In genomic region chr4:102623622-102624021, GRCh38 we compare ENCODE assay signal across 9 cellular contexts.
DNase-seq lines count a peak whose midpoint lies in the region; ATAC-seq and TF ChIP-seq lines count a peak whose summit lies in the region.
"Had no signal": no experiment of that assay in that cellular context is flagged by ENCODE, and none has a peak within 500 bp of the region (broad histone marks: within the 10 kb centered on the region; RNA-seq: fewer than 3 reads in every experiment).

No MANE protein-coding gene starts in this region.

- no peak overlapping the region for H3K4me2 ChIP-seq in H9 (ENCODE audit: insufficient read depth, insufficient read length, low read length)

- no peaks in the 10 kb centered on the region for H3K23me2 ChIP-seq in H9 (ENCODE audit: insufficient read length, low read depth, low read length, poor library complexity, severe bottlenecking)

- H3K18ac ChIP-seq in H9 (ENCODE audit: insufficient read length, low read depth, low read length) = no peak overlapping the region

- no peak overlapping the region for H3T11ph ChIP-seq in H9 (ENCODE audit: low read length)

- H3K27me3 ChIP-seq in BJ (ENCODE audit: control insufficient read depth, insufficient read depth, low read length) (no peaks in the 10 kb centered on the region), H9 (ENCODE audit: insufficient read depth, low read length) (no peaks in the 10 kb centered on the region), heart right ventricle (no peaks in the 10 kb centered on the region)

- no peaks in the 10 kb centered on the region for H3K79me2 ChIP-seq in H9 (ENCODE audit: insufficient read depth, low read length)

- WGBS in H9 (ENCODE audit: extremely low coverage, insufficient read length, low lambda C conversion rate) = no CpG with 5 or more reads among the region's 5 CpGs
- WGBS in heart right ventricle, 2 donors = 69% methylated on average over 5 of the region's 5 CpGs

- H2BK120ac ChIP-seq in H9 (ENCODE audit: low read depth, low read length, poor library complexity, severe bottlenecking) = no peak overlapping the region

- H4K20me1 ChIP-seq in H9 (ENCODE audit: control insufficient read depth, insufficient read depth, insufficient read length) = no peaks in the 10 kb centered on the region

- H3K9me3 Mint-ChIP-seq in H9 = no peaks in the 10 kb centered on the region; a peak in 2 of 5 replicates

- no peak overlapping the region for H4K5ac ChIP-seq in H9 (ENCODE audit: insufficient read length, low read depth, low read length)

- H3K27ac ChIP-seq in H9 (ENCODE audit: insufficient read length, low read depth, low read length) (no peak overlapping the region), heart right ventricle (no peak overlapping the region)

- in situ Hi-C loops in SK-MEL-5 (cut with HindIII; ENCODE audit: low pct_unique_long_range_greater_than_20kb, low sequenced_read_pairs) = no loop called here

- no peak overlapping the region for H2AK5ac ChIP-seq in H9 (ENCODE audit: insufficient read length, low read length)

- no peak overlapping the region for H3K4ac ChIP-seq in H9 (ENCODE audit: low read depth, low read length)

- H3K36me3 ChIP-seq in BJ (ENCODE audit: control insufficient read depth, insufficient read depth, low read length) = no peaks in the 10 kb centered on the region
- no peaks in the 10 kb centered on the region for H3K36me3 ChIP-seq in heart right ventricle

- H3K4me1 ChIP-seq in H9 (ENCODE audit: insufficient read depth, low read length) (no peaks in the 10 kb centered on the region), heart right ventricle (peaks cover 0 to 21% (median 4%) of the 10 kb centered on the region in 9 donors)

- H3K14ac ChIP-seq in H9 (ENCODE audit: insufficient read depth, low read length) = no peak overlapping the region

- peaks cover 13 to 24% of the 10 kb centered on the region in 2 experiments for H3K4me1 Mint-ChIP-seq in H9

- no peaks in the 10 kb centered on the region for H3K36me3 Mint-ChIP-seq in H9 (ENCODE audit: insufficient read depth in 1 of 3, low read depth in 3 of 3)

- H3K4me3 Mint-ChIP-seq in H9 = no peak overlapping the region
- H3K4me3 Mint-ChIP-seq: T-helper 17 cell had no signal

- H3K56ac ChIP-seq in H9 (ENCODE audit: insufficient read length, low read depth, low read length) = no peak overlapping the region

- no peak overlapping the region for H3K9ac ChIP-seq in H9 (ENCODE audit: extremely low read depth, insufficient read length, low read length)

- no peaks in the 10 kb centered on the region for H3K79me1 ChIP-seq in H9 (ENCODE audit: insufficient read depth, low read depth, low read length, poor library complexity, severe bottlenecking)

- no peak overlapping the region for H2BK15ac ChIP-seq in H9 (ENCODE audit: low read depth, low read length)

- no peak overlapping the region for H2AFZ ChIP-seq in H9 (ENCODE audit: low read length)

- no peak overlapping the region for H4K8ac ChIP-seq in H9 (replicated peaks; ENCODE audit: insufficient read length, low read depth, low read length)

- POLR2A ChIA-PET in BJ (lab: Charles Lee) = no interaction called here

- no peak for ATAC-seq in heart right ventricle
- no peak for ATAC-seq in GM21526 (IDR thresholded peaks at IDR 0.05; ENCODE audit: low FRiP score, unreplicated experiment)
- ATAC-seq: T-helper 17 cell had no signal

- H2BK5ac ChIP-seq in H9 (ENCODE audit: insufficient read length, low read length) = no peak overlapping the region

- H3K27me3 Mint-ChIP-seq in H9 (ENCODE audit: low read depth) = no peaks in the 10 kb centered on the region
- H3K27me3 Mint-ChIP-seq: T-helper 17 cell had no signal

- H3K9me3 ChIP-seq in H9 (ENCODE audit: control insufficient read depth, low read depth, low read length) (no peaks in the 10 kb centered on the region), heart right ventricle (no peaks in the 10 kb centered on the region)

- TF ChIP-seq CTCF in BJ (IDR thresholded peaks at IDR 0.05; ENCODE audit: insufficient read depth, low read depth, low read length) (peak; percentile 22; the same call in 1 of the 2 replicates), H9 (conservative IDR thresholded peaks at IDR 0.05) (peak; percentile 44; the same call in 2 of the 3 replicates), heart right ventricle (IDR thresholded peaks at IDR 0.05) (peak in 1 of 9 donors; percentile 28)

- intact Hi-C loops in heart right ventricle (cut with DNase I) = loop anchor here in 9 of 10 donors (5.0 to 10.0 kb wide), 10 partner anchors 176 to 479 kb away; partner anchors contain the start of genes BDH2 (in 5 of the 9), CISD2 (in 1 of the 9) and UBE2D3 (in 1 of the 9)

- no peak overlapping the region for H4K91ac ChIP-seq in H9 (ENCODE audit: insufficient read length, low read depth, low read length)

- CTCF ChIA-PET in BJ (lab: Yijun Ruan, JAX) = interaction anchor here (1.0 to 2.2 kb wide), 5 partner anchors 66 to 465 kb away, joined by 3 to 9 read pairs (median 4); no protein-coding TSS in a partner anchor

- H2BK12ac ChIP-seq in H9 (ENCODE audit: insufficient read length, low read depth, low read length) = no peak overlapping the region

- peak overlapping the region in 1 of 3 experiments; percentile 66; a peak in 2 of 7 replicates for H3K27ac Mint-ChIP-seq in H9

- no peak overlapping the region for H2BK20ac ChIP-seq in H9 (ENCODE audit: low read depth, low read length, poor library complexity, severe bottlenecking)

- no peak overlapping the region for H3K23ac ChIP-seq in H9 (ENCODE audit: insufficient read length, low read depth, low read length)

- DNase-seq in BJ (ENCODE audit: low read depth) (no peak), H9 (peak; percentile 41), SK-MEL-5 (ENCODE audit: low read depth, low spot score) (peak; percentile 71), glomerular visceral epithelial cell (ENCODE audit: extremely low spot score) (peak; percentile 52), NCI-H2107 treated with DMSO at 0.1 percent for 48 hours (lab: John Stamatoyannopoulos, UW; ENCODE audit: unreplicated experiment) (no peak), heart right ventricle (no peak)
- DNase-seq in activated CD8-positive, alpha-beta memory T cell treated with anti-CD3 and anti-CD28 coated beads for 24 hours = no peak
- DNase-seq: T-helper 17 cell had no signal

- H3K4me3 ChIP-seq in BJ (ENCODE audit: low read depth, low read length) (no peak overlapping the region), heart right ventricle (no peak overlapping the region)

Comparison
In these comparisons a context has a peak if more than half of its experiments do, and no peak if none do; other contexts are left out.
1. DNase-seq: peak in H9 (single experiment), SK-MEL-5 (single experiment) and glomerular visceral epithelial cell (single experiment); none in BJ (single experiment), NCI-H2107 treated with DMSO at 0.1 percent for 48 hours (single experiment), heart right ventricle (0 of 2) and activated CD8-positive, alpha-beta memory T cell treated with anti-CD3 and anti-CD28 coated beads for 24 hours (single experiment).